ENCODE assay signal across 1 cellular context in genomic region chr15:63083541-63083940, GRCh38.
A peak's percentile ranks its signal among the peaks of the same experiment; 100 is the strongest.
TF ChIP-seq lines count a peak whose summit lies in the region.

No MANE protein-coding gene starts in this region.

TF ChIP-seq in H1, 55 proteins besides CTCF, POLR2A, EP300 and RAD21:
- TF ChIP-seq JUN (IDR thresholded peaks at IDR 0.05; ENCODE audit: low read depth, low read length) (no peak), EGR1 (IDR thresholded peaks at IDR 0.05; ENCODE audit: borderline replicate concordance, low read depth, low read length) (0 out of 2 replicates have a peak, but pooled peaks have one; percentile 21)
TF ChIP-seq in H1: peak in this region for 1.
